ENCODE assay signal across 8 cellular contexts in genomic region chrX:107119281-107119680, GRCh38. TPM values are rescaled to one million over a fixed set of nuclear protein-coding genes. Genes with fewer than 3 reads are reported as not detected.
A peak's percentile ranks its signal among the peaks of the same experiment; 100 is the strongest.
DNase-seq lines count a peak whose midpoint lies in the region; ATAC-seq and TF ChIP-seq lines count a peak whose summit lies in the region.

No MANE protein-coding gene starts in this region.

- H3K4me3 ChIP-seq in CD4-positive, CD25-positive, alpha-beta regulatory T cell (ENCODE audit: low read depth, low read length) = peak overlapping the region; percentile 84
- H3K4me3 ChIP-seq in KMS-11 (IDR thresholded peaks at IDR 0.05; ENCODE audit: insufficient read depth, low read depth, low read length) (no peak overlapping the region), breast epithelium (peak overlapping the region in 2 of 3 donors; percentile 60 to 71), body of pancreas (no peak overlapping the region)

- no peaks in the 10 kb centered on the region for H3K27me3 ChIP-seq in CD4-positive, CD25-positive, alpha-beta regulatory T cell (ENCODE audit: control insufficient read depth, insufficient read depth, low read length)
- no peaks in the 10 kb centered on the region for H3K27me3 ChIP-seq in KMS-11 (ENCODE audit: insufficient read depth, low read depth)
- H3K27me3 ChIP-seq in breast epithelium = peaks cover 0 to 47% of the 10 kb centered on the region in 2 donors
- no peaks in the 10 kb centered on the region for H3K27me3 ChIP-seq in body of pancreas

- peak overlapping the region; percentile 45 for H3K27ac ChIP-seq in CD4-positive, CD25-positive, alpha-beta regulatory T cell (ENCODE audit: insufficient read depth, low read length, poor library complexity, severe bottlenecking)
- no peak overlapping the region for H3K27ac ChIP-seq in KMS-11
- H3K27ac ChIP-seq in breast epithelium = no peak overlapping the region
- H3K27ac ChIP-seq in body of pancreas = peak overlapping the region in 1 of 4 donors; percentile 74

- peak overlapping the region; percentile 93 to 98 (median 96) for H3K27ac Mint-ChIP-seq in CD4-positive, CD25-positive, alpha-beta regulatory T cell
- H3K27ac Mint-ChIP-seq in naive thymus-derived CD8-positive, alpha-beta T cell = peak overlapping the region; percentile 95 to 99 (median 98)

- H2AFZ ChIP-seq in KMS-11 (ENCODE audit: low read depth) = peak overlapping the region; percentile 87

- peaks cover 6% of the 10 kb centered on the region for H3K4me1 ChIP-seq in CD4-positive, CD25-positive, alpha-beta regulatory T cell (ENCODE audit: control insufficient read depth, insufficient read depth, low read length, poor library complexity, severe bottlenecking)
- H3K4me1 ChIP-seq in KMS-11 (ENCODE audit: low read depth, poor library complexity, severe bottlenecking) = peaks cover 11% of the 10 kb centered on the region
- H3K4me1 ChIP-seq in breast epithelium = no peaks in the 10 kb centered on the region
- H3K4me1 ChIP-seq in body of pancreas = peaks cover 7% of the 10 kb centered on the region

- peaks cover 11% of the 10 kb centered on the region; the same call in 1 of the 2 replicates for H3K79me2 ChIP-seq in KMS-11 (ENCODE audit: insufficient read depth, low read depth)

- no peak for ATAC-seq in CD4-positive, CD25-positive, alpha-beta regulatory T cell (ENCODE audit: low read depth in 2 of 2)
- ATAC-seq in naive thymus-derived CD8-positive, alpha-beta T cell = no peak
- no peak for ATAC-seq in GM19035 (IDR thresholded peaks at IDR 0.05; ENCODE audit: unreplicated experiment)
- no peak for ATAC-seq in body of pancreas

- WGBS in body of pancreas, 2 donors = 95 to 100% methylated on average over 1 of the region's 1 CpG

- H3K4me3 Mint-ChIP-seq in CD4-positive, CD25-positive, alpha-beta regulatory T cell = peak overlapping the region; percentile 98 to 99 (median 98)
- H3K4me3 Mint-ChIP-seq in naive thymus-derived CD8-positive, alpha-beta T cell = peak overlapping the region; percentile 97 to 100 (median 99)

- H3K9me3 ChIP-seq in CD4-positive, CD25-positive, alpha-beta regulatory T cell (ENCODE audit: control insufficient read depth in 2 of 2, low read length in 2 of 2) = no peaks in the 10 kb centered on the region
- H3K9me3 ChIP-seq in breast epithelium (no peaks in the 10 kb centered on the region), body of pancreas (no peaks in the 10 kb centered on the region)

- POLR2A ChIA-PET in naive thymus-derived CD8-positive, alpha-beta T cell (lab: Charles Lee) = interaction anchor here (1.4 kb wide), 1 partner anchor 36 kb away, joined by 4 read pairs; no protein-coding TSS in a partner anchor

- H3K36me3 ChIP-seq in CD4-positive, CD25-positive, alpha-beta regulatory T cell (ENCODE audit: control insufficient read depth, insufficient read depth, low read length) = peaks cover 19% of the 10 kb centered on the region
- H3K36me3 ChIP-seq in KMS-11 (ENCODE audit: insufficient read depth) (no peaks in the 10 kb centered on the region), breast epithelium (no peaks in the 10 kb centered on the region), body of pancreas (replicated peaks in 1 of 2; ENCODE audit: insufficient read depth in 1 of 2, low read depth in 2 of 2) (peaks cover 0 to 4% of the 10 kb centered on the region in 2 donors)

- peaks cover 7% of the 10 kb centered on the region for H3K36me3 Mint-ChIP-seq in CD4-positive, CD25-positive, alpha-beta regulatory T cell
- peaks cover 9 to 24% (median 16%) of the 10 kb centered on the region in 3 donors for H3K36me3 Mint-ChIP-seq in naive thymus-derived CD8-positive, alpha-beta T cell

- intact Hi-C loops in breast epithelium (cut with DNase I; ENCODE audit: low total_unique reads) = no loop called here
- intact Hi-C loops in body of pancreas (cut with DNase I) = no loop called here

- TF ChIP-seq CTCF in KMS-11 (conservative IDR thresholded peaks at IDR 0.05; ENCODE audit: low read depth, low read length) (no peak), breast epithelium (IDR thresholded peaks at IDR 0.05) (no peak), body of pancreas (IDR thresholded peaks at IDR 0.05) (no peak)

- H3K9me3 Mint-ChIP-seq in CD4-positive, CD25-positive, alpha-beta regulatory T cell = peaks cover 0 to 2% (median 0%) of the 10 kb centered on the region in 7 donors
- peaks cover 0 to 2% (median 0%) of the 10 kb centered on the region in 9 donors for H3K9me3 Mint-ChIP-seq in naive thymus-derived CD8-positive, alpha-beta T cell

- no peaks in the 10 kb centered on the region for H4K20me1 ChIP-seq in KMS-11 (ENCODE audit: insufficient read depth)

- DNase-seq in CD4-positive, CD25-positive, alpha-beta regulatory T cell = no peak
- no peak for DNase-seq in breast epithelium (ENCODE audit: low spot score in 2 of 2)
- no peak for DNase-seq in naive thymus-derived CD8-positive, alpha-beta T cell
- DNase-seq in DMS79 treated with DMSO at 0.1 percent for 48 hours (lab: John Stamatoyannopoulos, UW) = no peak
- DNase-seq in body of pancreas = no peak
- no peak for DNase-seq in HuH-7 (ENCODE audit: low spot score)

- TF ChIP-seq POLR2A in breast epithelium (IDR thresholded peaks at IDR 0.05) = no peak
- no peak for TF ChIP-seq POLR2A in body of pancreas (IDR thresholded peaks at IDR 0.05)

- H3K4me2 ChIP-seq in KMS-11 = peak overlapping the region; percentile 70

- H3K4me1 Mint-ChIP-seq in CD4-positive, CD25-positive, alpha-beta regulatory T cell = peaks cover 0 to 36% (median 22%) of the 10 kb centered on the region in 4 donors
- H3K4me1 Mint-ChIP-seq in naive thymus-derived CD8-positive, alpha-beta T cell = peaks cover 16 to 31% (median 29%) of the 10 kb centered on the region in 4 donors

- peak overlapping the region; percentile 76; the same call in 1 of the 2 replicates for H3K9ac ChIP-seq in KMS-11

- H3K27me3 Mint-ChIP-seq in CD4-positive, CD25-positive, alpha-beta regulatory T cell = no peaks in the 10 kb centered on the region
- no peaks in the 10 kb centered on the region for H3K27me3 Mint-ChIP-seq in naive thymus-derived CD8-positive, alpha-beta T cell

RNA-seq across cellular contexts. Expression of gene RBM41, which starts 0.7 kb away (rescaled TPM):
- total RNA-seq in CD4-positive, CD25-positive, alpha-beta regulatory T cell = 16.8 TPM
- 10 to 100 TPM in 2 of 4 donors, 1 to 10 TPM in 2; 5.3 to 10.3 (median 9.6) TPM for polyA plus RNA-seq in CD4-positive, CD25-positive, alpha-beta regulatory T cell
- total RNA-seq in breast epithelium = 10 to 100 TPM; 12.0 to 32.5 (median 17.0) TPM
- 10 to 100 TPM; 21.2 to 22.3 TPM for total RNA-seq in naive thymus-derived CD8-positive, alpha-beta T cell
- polyA plus RNA-seq in naive thymus-derived CD8-positive, alpha-beta T cell = 10 to 100 TPM in 2 of 3 donors, 1 to 10 TPM in 1; 7.6 to 16.3 (median 11.9) TPM
- total RNA-seq in body of pancreas = 10 to 100 TPM; 10.1 to 11.2 TPM

Comparison
In these comparisons a context has a peak if more than half of its experiments do, and no peak if none do; other contexts are left out.
1. H3K4me3 ChIP-seq: peak in CD4-positive, CD25-positive, alpha-beta regulatory T cell (single experiment) and breast epithelium (2 of 3); none in KMS-11 (single experiment) and body of pancreas (0 of 2).